Comparison of ENCODE assay signal across 1 cellular context in the genomic region with DNA sequence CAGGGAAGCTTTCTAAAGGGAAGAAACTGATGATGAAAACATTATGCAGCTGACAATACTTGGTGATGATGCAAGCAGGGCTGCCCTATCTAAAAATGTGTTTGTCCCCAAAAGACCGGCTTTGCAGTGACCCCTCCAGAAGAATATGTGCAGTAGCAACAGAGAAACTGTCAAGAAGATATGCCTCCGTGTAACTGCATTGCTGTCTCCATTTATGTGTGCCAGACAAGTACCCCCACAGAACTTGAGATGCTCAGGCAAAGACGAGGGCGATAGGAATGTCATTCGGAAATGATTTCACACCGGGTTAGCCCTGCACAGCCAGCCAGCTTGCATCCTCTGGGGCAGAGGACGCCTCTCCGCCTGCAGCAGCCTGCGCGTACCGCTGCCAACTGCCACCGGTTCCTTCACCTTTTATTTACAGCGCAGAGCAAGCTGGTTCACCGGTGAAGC.
TF ChIP-seq lines count a peak whose summit lies in the region.

No MANE protein-coding gene starts in this region.

TF ChIP-seq in HepG2, 621 proteins besides CTCF, POLR2A, EP300 and RAD21 (continued from another document):
- TF ChIP-seq UBTF (CRISPR knock-in tag; IDR thresholded peaks at IDR 0.05) (no peak), ZNF567 (CRISPR knock-in tag; IDR thresholded peaks at IDR 0.05; ENCODE audit: borderline replicate concordance) (no peak), PCBP2 (optimal IDR thresholded peaks at IDR 0.05; ENCODE audit: low read depth, low read length, poor library complexity, severe bottlenecking) (no peak), ZNF724P (CRISPR knock-in tag; IDR thresholded peaks at IDR 0.05; ENCODE audit: borderline replicate concordance) (no peak), ZBTB34 (CRISPR knock-in tag; IDR thresholded peaks at IDR 0.05) (no peak), REXO4 (CRISPR knock-in tag; IDR thresholded peaks at IDR 0.05; ENCODE audit: borderline replicate concordance) (no peak), PHF5A (CRISPR knock-in tag; IDR thresholded peaks at IDR 0.05; ENCODE audit: low read depth, unreplicated experiment) (no peak), ZNF713 (CRISPR knock-in tag; IDR thresholded peaks at IDR 0.05) (no peak)
